Comparison of ENCODE assay signal across 26 cellular contexts in the genomic region with DNA sequence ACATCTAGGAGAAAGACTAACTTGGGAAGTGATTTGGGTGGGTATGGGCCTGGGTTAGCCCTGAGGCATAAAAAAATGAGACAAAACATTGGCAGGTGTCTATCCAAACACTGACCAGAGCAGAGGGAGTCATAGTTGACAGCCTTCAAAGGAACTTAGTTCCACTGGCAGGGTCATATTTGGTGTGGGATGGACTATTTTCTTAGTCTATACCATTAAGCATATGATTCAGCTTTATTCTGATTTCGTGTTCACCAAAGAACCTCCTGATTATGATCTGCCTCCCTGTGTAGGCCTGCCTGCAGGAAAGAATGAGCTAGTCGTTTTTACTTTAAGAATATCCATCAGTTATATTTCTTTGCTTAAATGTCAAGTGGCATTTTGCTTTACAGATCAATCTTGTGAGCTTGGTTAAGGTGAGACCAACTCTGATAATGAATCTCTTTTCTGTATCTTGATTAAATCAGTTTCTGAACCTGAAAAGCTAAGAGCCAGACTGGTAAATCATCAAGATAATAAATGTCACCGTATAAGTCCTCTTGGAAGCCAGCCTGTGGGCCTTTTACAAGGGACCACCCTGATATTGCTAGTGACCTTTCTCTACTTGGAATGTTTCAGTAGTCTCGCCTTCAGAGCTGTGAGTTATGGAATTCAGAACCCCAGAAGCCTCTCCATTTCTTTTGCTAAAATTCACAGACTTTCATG.
DNase-seq lines count a peak whose midpoint lies in the region; ATAC-seq and TF ChIP-seq lines count a peak whose summit lies in the region.
"Had no signal": no experiment of that assay in that cellular context is flagged by ENCODE, and none has a peak within 500 bp of the region (broad histone marks: within the 10 kb centered on the region; RNA-seq: fewer than 3 reads in every experiment).

No MANE protein-coding gene starts in this region.

- WGBS in endodermal cell (ENCODE audit: insufficient coverage in 1 of 2, insufficient read length in 1 of 2), 2 experiments, result 90 to 95% methylated on average over 2 to 4 of the region's 4 CpGs
- WGBS in lower leg skin, 2 donors, result 57% methylated on average over 4 of the region's 4 CpGs

- H3K9ac ChIP-seq in endodermal cell (ENCODE audit: extremely low read depth, low read length, poor library complexity, severe bottlenecking), result no peak overlapping the region

- peaks cover 8% of the 10 kb centered on the region for H3K36me3 ChIP-seq in endodermal cell (ENCODE audit: control insufficient read depth, insufficient read depth, low read length)
- H3K36me3 ChIP-seq: BE2C, SJCRH30 had no signal

- no peak overlapping the region for H3K27ac Mint-ChIP-seq in activated naive CD8-positive, alpha-beta T cell treated with anti-CD3 and anti-CD28 coated beads, Interleukin-2, amount 50 U/mL, for 24 hours
- H3K27ac Mint-ChIP-seq in activated naive CD8-positive, alpha-beta T cell treated with anti-CD3 and anti-CD28 coated beads for 36 hours, result no peak overlapping the region
- no peak overlapping the region for H3K27ac Mint-ChIP-seq in endodermal cell
- H3K27ac Mint-ChIP-seq in nephron, result peak overlapping the region; percentile 29 to 75 (median 62)
- H3K27ac Mint-ChIP-seq: CD14-positive monocyte; CD8-positive, alpha-beta memory T cell had no signal

- no peak overlapping the region for H3K27ac ChIP-seq in endodermal cell (ENCODE audit: low read depth, low read length)
- H3K27ac ChIP-seq: 22Rv1, SJCRH30 had no signal

- no peak for DNase-seq in activated naive CD8-positive, alpha-beta T cell treated with anti-CD3 and anti-CD28 coated beads, Interleukin-2, amount 50 U/mL, for 24 hours
- no peak for DNase-seq in activated naive CD8-positive, alpha-beta T cell treated with anti-CD3 and anti-CD28 coated beads for 36 hours
- DNase-seq in endodermal cell (peak; percentile 8), Right ventricle myocardium inferior (ENCODE audit: missing footprints) (no peak), H4 (ENCODE audit: low spot score) (no peak), lower leg skin (ENCODE audit: low spot score in 2 of 2) (no peak)
- no peak for DNase-seq in activated CD8-positive, alpha-beta memory T cell treated with anti-CD3 and anti-CD28 coated beads for 24 hours
- DNase-seq: ACHN; BE2C; CD8-positive, alpha-beta memory T cell; DMS 273 treated with DMSO at 0.1 percent for 48 hours; DMS79; EL; Kasumi-1; NCI-H1105; NCI-H1436 treated with DMSO at 0.1 percent for 48 hours; NCI-H1930; NCI-H2107; NCI-H524 treated with DMSO at 0.1 percent for 48 hours; NCI-H774; SJCRH30 had no signal

- H3K4me3 ChIP-seq in endodermal cell (ENCODE audit: low read length), result no peak overlapping the region
- no peak overlapping the region for H3K4me3 ChIP-seq in lower leg skin (ENCODE audit: low read depth, poor library complexity, severe bottlenecking)
- H3K4me3 ChIP-seq: SJCRH30 had no signal

- H3K4me1 ChIP-seq in endodermal cell (ENCODE audit: control insufficient read depth, insufficient read depth, low read length), result peaks cover 25% of the 10 kb centered on the region
- H3K4me1 ChIP-seq: BE2C, SJCRH30 had no signal

- peak; percentile 54 for ATAC-seq in activated naive CD8-positive, alpha-beta T cell treated with anti-CD3 and anti-CD28 coated beads, Interleukin-2, amount 50 U/mL, for 24 hours
- ATAC-seq in Right ventricle myocardium inferior, result no peak
- ATAC-seq: HCT116, HepG2 had no signal

- intact Hi-C loops in Right ventricle myocardium inferior (cut with DNase I), result no loop called here
- intact Hi-C loops in lower leg skin (cut with DNase I; ENCODE audit: low total_unique reads), result no loop called here

- H3K9me3 Mint-ChIP-seq in activated naive CD8-positive, alpha-beta T cell treated with anti-CD3 and anti-CD28 coated beads, Interleukin-2, amount 50 U/mL, for 24 hours, result no peaks in the 10 kb centered on the region
- no peaks in the 10 kb centered on the region for H3K9me3 Mint-ChIP-seq in activated naive CD8-positive, alpha-beta T cell treated with anti-CD3 and anti-CD28 coated beads for 36 hours
- H3K9me3 Mint-ChIP-seq in endodermal cell (peaks cover 8% of the 10 kb centered on the region), nephron (no peaks in the 10 kb centered on the region)
- H3K9me3 Mint-ChIP-seq: CD8-positive, alpha-beta memory T cell had no signal

- H3K27me3 ChIP-seq in endodermal cell (ENCODE audit: control insufficient read depth, insufficient read depth, low read length, poor library complexity, severe bottlenecking), result no peaks in the 10 kb centered on the region
- H3K27me3 ChIP-seq: SJCRH30 had no signal

- TF ChIP-seq POLR2A in lower leg skin (IDR thresholded peaks at IDR 0.05), result no peak

- no peaks in the 10 kb centered on the region for H3K36me3 Mint-ChIP-seq in activated naive CD8-positive, alpha-beta T cell treated with anti-CD3 and anti-CD28 coated beads, Interleukin-2, amount 50 U/mL, for 24 hours (ENCODE audit: low read depth)
- H3K36me3 Mint-ChIP-seq in activated naive CD8-positive, alpha-beta T cell treated with anti-CD3 and anti-CD28 coated beads for 36 hours, result no peaks in the 10 kb centered on the region
- H3K36me3 Mint-ChIP-seq in endodermal cell (ENCODE audit: low read depth) (peaks cover 38% of the 10 kb centered on the region), nephron (ENCODE audit: low read depth) (peaks cover 22% of the 10 kb centered on the region)

- H3K27me3 Mint-ChIP-seq in activated naive CD8-positive, alpha-beta T cell treated with anti-CD3 and anti-CD28 coated beads, Interleukin-2, amount 50 U/mL, for 24 hours, result no peaks in the 10 kb centered on the region
- H3K27me3 Mint-ChIP-seq in activated naive CD8-positive, alpha-beta T cell treated with anti-CD3 and anti-CD28 coated beads for 36 hours, result peaks cover 8% of the 10 kb centered on the region
- H3K27me3 Mint-ChIP-seq in endodermal cell (ENCODE audit: insufficient read depth), result no peaks in the 10 kb centered on the region
- peaks cover 4% of the 10 kb centered on the region for H3K27me3 Mint-ChIP-seq in nephron (ENCODE audit: low read depth)

- H3K4me3 Mint-ChIP-seq in activated naive CD8-positive, alpha-beta T cell treated with anti-CD3 and anti-CD28 coated beads, Interleukin-2, amount 50 U/mL, for 24 hours, result no peak overlapping the region
- no peak overlapping the region for H3K4me3 Mint-ChIP-seq in activated naive CD8-positive, alpha-beta T cell treated with anti-CD3 and anti-CD28 coated beads for 36 hours
- H3K4me3 Mint-ChIP-seq in endodermal cell (no peak overlapping the region), nephron (no peak overlapping the region)
- H3K4me3 Mint-ChIP-seq: CD14-positive monocyte; CD8-positive, alpha-beta memory T cell had no signal

- peaks cover 4% of the 10 kb centered on the region for H3K4me1 Mint-ChIP-seq in activated naive CD8-positive, alpha-beta T cell treated with anti-CD3 and anti-CD28 coated beads, Interleukin-2, amount 50 U/mL, for 24 hours
- peaks cover 2% of the 10 kb centered on the region for H3K4me1 Mint-ChIP-seq in activated naive CD8-positive, alpha-beta T cell treated with anti-CD3 and anti-CD28 coated beads for 36 hours
- H3K4me1 Mint-ChIP-seq in endodermal cell (peaks cover 64% of the 10 kb centered on the region), nephron (peaks cover 38% of the 10 kb centered on the region)

- TF ChIP-seq CTCF in endodermal cell (conservative IDR thresholded peaks at IDR 0.05), result no peak
- no peak for TF ChIP-seq CTCF in nephron (IDR thresholded peaks at IDR 0.05; ENCODE audit: unreplicated experiment in 3 of 3)
- TF ChIP-seq CTCF in lower leg skin (IDR thresholded peaks at IDR 0.05), result no peak

- H3K9me3 ChIP-seq in endodermal cell (ENCODE audit: control insufficient read depth, low read length), result peaks cover 16% of the 10 kb centered on the region
- H3K9me3 ChIP-seq: BE2C, SJCRH30 had no signal

Comparison
In these comparisons a context has a peak if more than half of its experiments do, and no peak if none do; other contexts are left out.
1. H3K27ac Mint-ChIP-seq: peak in nephron (3 of 3); none in activated naive CD8-positive, alpha-beta T cell treated with anti-CD3 and anti-CD28 coated beads, Interleukin-2, amount 50 U/mL, for 24 hours (single experiment), activated naive CD8-positive, alpha-beta T cell treated with anti-CD3 and anti-CD28 coated beads for 36 hours (single experiment) and endodermal cell (single experiment).